25 cellular contexts compared by ENCODE assay signal in genomic region chr6:37317312-37318038, GRCh38. TPM values are rescaled to one million over a fixed set of nuclear protein-coding genes. Genes with fewer than 3 reads are reported as not detected.
DNase-seq lines count a peak whose midpoint lies in the region; ATAC-seq and TF ChIP-seq lines count a peak whose summit lies in the region.
"Had no signal": no experiment of that assay in that cellular context is flagged by ENCODE, and none has a peak within 500 bp of the region (broad histone marks: within the 10 kb centered on the region; RNA-seq: fewer than 3 reads in every experiment).

No MANE protein-coding gene starts in this region.

- no peak for TF ChIP-seq CTCF in GM10266 (IDR thresholded peaks at IDR 0.05; ENCODE audit: control insufficient read depth, insufficient read depth, low read depth, missing control alignments)

- ATAC-seq in GM21526 (IDR thresholded peaks at IDR 0.05; ENCODE audit: low FRiP score, unreplicated experiment) (peak; percentile 48), HG03280 (IDR thresholded peaks at IDR 0.05; ENCODE audit: unreplicated experiment) (peak; percentile 59)
- ATAC-seq: HepG2 had no signal

- DNase-seq in GM10266 (ENCODE audit: extremely low spot score) (peak; percentile 15), SK-MEL-5 (ENCODE audit: low read depth, low spot score) (peak; percentile 92), NCI-H2227 treated with DMSO at 0.1 percent for 48 hours (lab: John Stamatoyannopoulos, UW) (no peak), epidermal melanocyte (ENCODE audit: insufficient read length, low spot score) (no peak), NCI-H774 (lab: John Stamatoyannopoulos, UW) (no peak)
- no peak for DNase-seq in activated CD4-positive, alpha-beta T cell treated with anti-CD3 and anti-CD28 coated beads, Interleukin-2, amount 50 U/mL, for 4 hours
- DNase-seq: CD4-positive, alpha-beta T cell; COR-L47; DMS53; GOT3; HFFc6; Karpas-422; MV-4-11; NCI-H1105; NCI-H1436 treated with DMSO at 0.1 percent for 48 hours; NCI-H187 treated with DMSO at 0.1 percent for 48 hours; NCI-H2171 treated with DMSO at 0.1 percent for 48 hours; NCI-H446 treated with DMSO at 0.1 percent for 48 hours; NCI-H526; SIG-M5; SK-N-SH; SW 1271 had no signal

- in situ Hi-C loops in SK-MEL-5 (cut with HindIII; ENCODE audit: low pct_unique_long_range_greater_than_20kb, low sequenced_read_pairs) = no loop called here

RNA-seq across cellular contexts. Expression of gene RNF8, which starts 36.3 kb away (rescaled TPM):
- total RNA-seq in SK-MEL-5 (2014; rRNA removed; shearing (Covaris generic)) = 23.4 and 29.0 TPM in 2 replicates
- 19.4 and 21.7 TPM in 2 replicates for polyA plus RNA-seq in SK-MEL-5 (2015; cell fraction: cytosol; rRNA removed)
- polyA plus RNA-seq in SK-MEL-5 (2015; cell fraction: nucleus; rRNA removed) = 19.4 and 27.3 TPM in 2 replicates

RNA-seq across cellular contexts. Expression of gene TMEM217, which starts 59.5 kb away (rescaled TPM):
- 0.11 and 0.40 TPM in 2 replicates for total RNA-seq in SK-MEL-5 (2014; rRNA removed; shearing (Covaris generic))
- polyA plus RNA-seq in SK-MEL-5 (2015; cell fraction: cytosol; rRNA removed) = 0.14 and 1.2 TPM in 2 replicates
- polyA plus RNA-seq in SK-MEL-5 (2015; cell fraction: nucleus; rRNA removed) = not detected in 2 replicates

RNA-seq across cellular contexts. Expression of gene TBC1D22B, which starts 59.9 kb away (rescaled TPM):
- total RNA-seq in SK-MEL-5 (2014; rRNA removed; shearing (Covaris generic)) = 6.5 and 7.1 TPM in 2 replicates
- 10.2 and 10.7 TPM in 2 replicates for polyA plus RNA-seq in SK-MEL-5 (2015; cell fraction: cytosol; rRNA removed)
- polyA plus RNA-seq in SK-MEL-5 (2015; cell fraction: nucleus; rRNA removed) = 9.3 and 9.8 TPM in 2 replicates

Comparison
In these comparisons a context has a peak if more than half of its experiments do, and no peak if none do; other contexts are left out.
1. DNase-seq: peak in GM10266 (single experiment) and SK-MEL-5 (single experiment); none in NCI-H2227 treated with DMSO at 0.1 percent for 48 hours (single experiment), activated CD4-positive, alpha-beta T cell treated with anti-CD3 and anti-CD28 coated beads, Interleukin-2, amount 50 U/mL, for 4 hours (0 of 2), epidermal melanocyte (single experiment) and NCI-H774 (single experiment).